9 cellular contexts compared by ENCODE assay signal in the genomic region with DNA sequence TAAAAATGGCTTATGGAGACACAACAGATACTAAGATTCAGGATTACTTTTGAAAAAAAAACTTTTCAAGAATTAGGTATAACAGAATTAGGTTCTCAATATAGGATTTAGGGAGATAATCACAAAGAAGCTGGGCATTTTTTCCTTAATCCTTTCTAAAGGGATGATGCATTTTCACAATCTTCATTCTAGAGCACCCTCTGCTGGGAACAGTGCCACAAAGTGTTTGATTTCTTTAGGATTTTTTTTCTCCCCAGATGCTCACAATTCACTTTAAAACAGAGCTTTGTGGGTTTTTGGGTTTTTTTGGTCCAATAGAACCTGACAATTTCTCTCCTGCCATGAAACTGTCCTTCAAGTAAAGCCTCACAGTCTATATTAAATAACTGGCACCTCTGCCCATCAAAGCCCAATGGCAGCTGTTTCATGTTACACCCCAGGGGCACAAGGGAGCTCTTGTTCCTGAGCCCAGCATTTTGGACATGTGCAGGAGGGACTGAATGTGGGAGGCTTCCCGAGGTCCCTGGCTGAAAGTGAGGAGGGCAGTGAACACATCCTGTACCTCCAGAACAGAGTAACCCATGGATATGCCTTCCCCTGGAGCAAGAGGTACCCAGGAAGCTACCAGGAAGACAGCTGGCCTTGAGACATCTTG. TPM values are rescaled to one million over a fixed set of nuclear protein-coding genes. Genes with fewer than 3 reads are reported as not detected.
DNase-seq lines count a peak whose midpoint lies in the region; ATAC-seq and TF ChIP-seq lines count a peak whose summit lies in the region.
"Had no signal": no experiment of that assay in that cellular context is flagged by ENCODE, and none has a peak within 500 bp of the region (broad histone marks: within the 10 kb centered on the region; RNA-seq: fewer than 3 reads in every experiment).

No MANE protein-coding gene starts in this region.

- H3K9me3 ChIP-seq in gastrocnemius medialis (no peaks in the 10 kb centered on the region), T-helper 17 cell (ENCODE audit: control insufficient read depth, low read length, poor library complexity, severe bottlenecking) (no peaks in the 10 kb centered on the region)
- H3K9me3 ChIP-seq: MG63 had no signal

- H3K36me3 Mint-ChIP-seq in T-helper 17 cell (ENCODE audit: low read depth): peaks cover 7% of the 10 kb centered on the region

- no peak overlapping the region for H3K4me3 Mint-ChIP-seq in T-helper 17 cell

- peak in 4 of 5 experiments; percentile 31 to 37 (median 35) for TF ChIP-seq CTCF in gastrocnemius medialis (IDR thresholded peaks at IDR 0.05 in 4 of 5, conservative IDR thresholded peaks at IDR 0.05 in 1 of 5)

- H3K27ac Mint-ChIP-seq in T-helper 17 cell: no peak overlapping the region

- peaks cover 15% of the 10 kb centered on the region for H3K4me1 Mint-ChIP-seq in T-helper 17 cell

- intact Hi-C loops in gastrocnemius medialis (cut with DNase I; ENCODE audit: low total_unique reads): loop anchor here (1.0 to 5.0 kb wide), 5 partner anchors 39 to 276 kb away; partner anchors contain the start of gene PREP

- ATAC-seq in gastrocnemius medialis: peak; percentile 39 to 62
- ATAC-seq in T-helper 17 cell: no peak

- DNase-seq in DMS53 (lab: John Stamatoyannopoulos, UW) (peak; percentile 11), DMS53 treated with DMSO at 0.1 percent for 48 hours (lab: John Stamatoyannopoulos, UW; ENCODE audit: unreplicated experiment) (no peak), NCI-H82 treated with DMSO at 0.1 percent for 48 hours (lab: John Stamatoyannopoulos, UW; ENCODE audit: unreplicated experiment) (peak; percentile 40), epithelial cell of prostate (ENCODE audit: low read depth, low spot score) (no peak), gastrocnemius medialis (peak in 1 of 2 donors; percentile 32), ureter (ENCODE audit: low spot score) (no peak), T-helper 17 cell (no peak), SHP77 treated with DMSO at 0.1 percent for 48 hours (lab: John Stamatoyannopoulos, UW) (no peak)
- DNase-seq: MG63 had no signal

- peak overlapping the region; percentile 59 for H3K27ac ChIP-seq in epithelial cell of prostate
- peak overlapping the region; percentile 63 to 74 (median 67) for H3K27ac ChIP-seq in gastrocnemius medialis

- in situ Hi-C loops in gastrocnemius medialis (cut with MboI; ENCODE audit: low sequenced_read_pairs in 4 of 4): no loop called here

- H3K27me3 Mint-ChIP-seq in T-helper 17 cell: no peaks in the 10 kb centered on the region

- peaks cover 0 to 28% of the 10 kb centered on the region in 2 donors for H3K36me3 ChIP-seq in gastrocnemius medialis

- TF ChIP-seq POLR2A in gastrocnemius medialis (IDR thresholded peaks at IDR 0.05): no peak

- H3K4me3 ChIP-seq in gastrocnemius medialis: no peak overlapping the region
- H3K4me3 ChIP-seq: MG63 had no signal

- peaks cover 27 to 29% of the 10 kb centered on the region in 2 donors for H3K4me1 ChIP-seq in gastrocnemius medialis

- H3K27me3 ChIP-seq in gastrocnemius medialis: no peaks in the 10 kb centered on the region
- H3K27me3 ChIP-seq: MG63 had no signal

RNA-seq across cellular contexts. Expression of gene PREP, which starts 39.7 kb away (rescaled TPM):
- total RNA-seq in gastrocnemius medialis: 10 to 100 TPM; 34.6 to 71.8 (median 51.8) TPM
- total RNA-seq in ureter: 37.9 TPM
- total RNA-seq in T-helper 17 cell: 10 to 100 TPM; 26.2 to 27.8 TPM

Comparison
In these comparisons a context has a peak if more than half of its experiments do, and no peak if none do; other contexts are left out.
1. DNase-seq: peak in DMS53 (single experiment) and NCI-H82 treated with DMSO at 0.1 percent for 48 hours (single experiment); none in DMS53 treated with DMSO at 0.1 percent for 48 hours (single experiment), epithelial cell of prostate (single experiment), ureter (single experiment), T-helper 17 cell (0 of 3) and SHP77 treated with DMSO at 0.1 percent for 48 hours (single experiment).